ENCODE assay signal across 1 cellular context in the genomic region with DNA sequence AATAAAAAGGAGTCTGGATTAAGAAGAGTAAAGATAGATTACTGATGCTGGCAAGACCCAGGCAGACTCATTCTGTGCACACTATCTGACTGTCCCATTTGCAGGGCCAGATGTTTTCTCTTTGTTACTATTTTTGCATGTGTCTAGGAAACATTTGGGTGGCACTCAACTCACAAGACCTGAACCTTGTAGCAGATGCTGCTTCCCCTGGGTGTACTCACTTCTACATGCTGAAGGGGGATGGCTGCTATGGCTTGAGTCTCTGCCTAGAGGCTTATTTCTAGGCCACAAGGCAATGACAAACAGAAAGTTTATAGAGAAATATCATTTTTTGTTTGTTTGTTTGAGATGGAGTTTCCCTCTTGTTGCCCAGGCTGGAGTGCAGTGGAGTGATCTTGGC.
TF ChIP-seq lines count a peak whose summit lies in the region.

No MANE protein-coding gene starts in this region.

TF ChIP-seq in WTC11, 78 proteins besides CTCF, POLR2A, EP300 and RAD21 (continued from another document):
- TF ChIP-seq ZNF532 (CRISPR knock-in tag; IDR thresholded peaks at IDR 0.05; ENCODE audit: borderline replicate concordance): no peak
- TF ChIP-seq OVOL2 (CRISPR knock-in tag; IDR thresholded peaks at IDR 0.05; ENCODE audit: borderline replicate concordance): no peak
- no peak for TF ChIP-seq AFF4 (CRISPR knock-in tag; IDR thresholded peaks at IDR 0.05; ENCODE audit: borderline replicate concordance)
